Comparison of ENCODE assay signal across 14 cellular contexts in the genomic region with DNA sequence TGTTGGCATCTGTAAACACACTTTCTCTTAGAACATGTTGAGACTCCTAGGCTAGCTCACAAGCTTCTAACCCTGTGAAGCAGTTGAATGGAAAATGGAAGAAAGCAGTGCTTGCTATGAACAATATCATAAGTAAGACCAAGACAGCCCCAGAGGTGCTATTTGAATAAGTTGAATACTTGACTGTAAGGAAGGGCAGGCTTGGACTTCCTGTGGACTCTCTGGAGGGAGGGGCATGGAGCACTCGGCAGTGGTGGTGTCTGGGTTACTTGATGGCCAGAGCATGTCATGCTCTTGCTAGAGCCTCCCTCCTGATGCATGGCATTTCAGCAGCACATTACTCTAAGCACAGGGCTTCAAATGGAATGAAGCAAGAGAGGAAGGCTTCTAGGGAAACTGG.
DNase-seq lines count a peak whose midpoint lies in the region; ATAC-seq and TF ChIP-seq lines count a peak whose summit lies in the region.
"Had no signal": no experiment of that assay in that cellular context is flagged by ENCODE, and none has a peak within 500 bp of the region (broad histone marks: within the 10 kb centered on the region; RNA-seq: fewer than 3 reads in every experiment).

No MANE protein-coding gene starts in this region.

- H3K36me3 Mint-ChIP-seq in CD4-positive, alpha-beta T cell (ENCODE audit: low read depth), result peaks cover 68% of the 10 kb centered on the region
- H3K36me3 Mint-ChIP-seq in GM23338 (ENCODE audit: low read depth), result peaks cover 74% of the 10 kb centered on the region
- no peaks in the 10 kb centered on the region for H3K36me3 Mint-ChIP-seq in natural killer cell

- peaks cover 46% of the 10 kb centered on the region for H3K4me1 ChIP-seq in GM23338 (ENCODE audit: insufficient read depth)
- H3K4me1 ChIP-seq: right lobe of liver had no signal

- H3K36me3 ChIP-seq in GM23338 (ENCODE audit: insufficient read depth), result peaks cover 5% of the 10 kb centered on the region
- H3K36me3 ChIP-seq: right lobe of liver had no signal

- H3K4me3 ChIP-seq in GM23338, result no peak overlapping the region
- H3K4me3 ChIP-seq: right lobe of liver had no signal

- H3K4me2 ChIP-seq in GM23338, result peak overlapping the region; percentile 4; the same call in 1 of the 2 replicates

- H3K27ac ChIP-seq in CD4-positive, alpha-beta T cell (ENCODE audit: low read depth, low read length), result no peak overlapping the region
- H3K27ac ChIP-seq in GM23338 (ENCODE audit: low read depth) (0 out of 2 replicates have a peak overlapping the region, but pooled peaks have one; percentile 36), angular gyrus (ENCODE audit: low read depth, low read length) (peak overlapping the region; percentile 2)
- H3K27ac ChIP-seq: right lobe of liver had no signal

- peak overlapping the region; percentile 46 for H3K4me3 Mint-ChIP-seq in CD4-positive, alpha-beta T cell
- no peak overlapping the region for H3K4me3 Mint-ChIP-seq in GM23338
- no peak overlapping the region for H3K4me3 Mint-ChIP-seq in natural killer cell

- H3K9me2 ChIP-seq in GM23338 (ENCODE audit: insufficient read depth), result peaks cover 14% of the 10 kb centered on the region

- H3K79me2 ChIP-seq in GM23338 (replicated peaks; ENCODE audit: insufficient read depth), result peaks cover 91% of the 10 kb centered on the region

- no peak for DNase-seq in CD4-positive, alpha-beta T cell
- DNase-seq in GM23338 (ENCODE audit: low spot score), result no peak
- no peak for DNase-seq in natural killer cell
- DNase-seq in SHP77 (lab: John Stamatoyannopoulos, UW), result no peak
- DNase-seq in COLO668 (lab: John Stamatoyannopoulos, UW; ENCODE audit: unreplicated experiment), result no peak
- DNase-seq in HuH-7 (ENCODE audit: low spot score), result no peak
- DNase-seq: DMS153, mesenchymal stem cell, NCI-H146, nucleus accumbens, right lobe of liver had no signal

- no peak for TF ChIP-seq CTCF in CD4-positive, alpha-beta T cell (IDR thresholded peaks at IDR 0.05)
- TF ChIP-seq CTCF in GM23338 (conservative IDR thresholded peaks at IDR 0.05; ENCODE audit: low read depth in 2 of 2) (no peak), natural killer cell (IDR thresholded peaks at IDR 0.05) (no peak)

- CTCF ChIA-PET in CD4-positive, alpha-beta T cell (lab: Charles Lee), result interaction anchor here (0.9 to 1.6 kb wide), 3 partner anchors 9 to 209 kb away, joined by 3 to 5 read pairs (median 3); no protein-coding TSS in a partner anchor

- no peaks in the 10 kb centered on the region; the same call in 1 of the 2 replicates for H4K20me1 ChIP-seq in GM23338 (replicated peaks; ENCODE audit: insufficient read depth)

- H3F3A ChIP-seq in GM23338 (replicated peaks; ENCODE audit: low read depth), result peaks cover 9% of the 10 kb centered on the region; the same call in 1 of the 2 replicates

- H2AFZ ChIP-seq in GM23338, result no peak overlapping the region

- POLR2A ChIA-PET in CD4-positive, alpha-beta T cell (lab: Charles Lee), result interaction anchor here (1.2 kb wide), 1 partner anchor 65 kb away, joined by 3 read pairs; no protein-coding TSS in a partner anchor

- H3K27me3 Mint-ChIP-seq in CD4-positive, alpha-beta T cell, result no peaks in the 10 kb centered on the region
- H3K27me3 Mint-ChIP-seq in GM23338 (ENCODE audit: insufficient read depth, low read depth, poor library complexity) (peaks cover 7% of the 10 kb centered on the region), natural killer cell (ENCODE audit: low read depth in 2 of 2) (no peaks in the 10 kb centered on the region)

- no peaks in the 10 kb centered on the region for H3K9me3 Mint-ChIP-seq in CD4-positive, alpha-beta T cell
- H3K9me3 Mint-ChIP-seq in GM23338, result peaks cover 5% of the 10 kb centered on the region; the same call in 1 of the 3 replicates
- H3K9me3 Mint-ChIP-seq in natural killer cell, result no peaks in the 10 kb centered on the region

- no peak for ATAC-seq in CD4-positive, alpha-beta T cell (ENCODE audit: poor library complexity)
- ATAC-seq in GM23338 (no peak), natural killer cell (no peak), HG03520 (IDR thresholded peaks at IDR 0.05; ENCODE audit: unreplicated experiment) (no peak)
- ATAC-seq: esophagus mucosa had no signal

- H3K27me3 ChIP-seq in CD4-positive, alpha-beta T cell (ENCODE audit: control insufficient read depth, insufficient read depth, low read length), result no peaks in the 10 kb centered on the region
- H3K27me3 ChIP-seq in GM23338 (ENCODE audit: insufficient read depth), result no peaks in the 10 kb centered on the region
- H3K27me3 ChIP-seq: right lobe of liver had no signal

- H3K9me3 ChIP-seq in CD4-positive, alpha-beta T cell (ENCODE audit: control insufficient read depth, low read length), result no peaks in the 10 kb centered on the region
- H3K9me3 ChIP-seq: right lobe of liver had no signal

- peak overlapping the region; percentile 91 for H3K27ac Mint-ChIP-seq in CD4-positive, alpha-beta T cell
- H3K27ac Mint-ChIP-seq in GM23338, result no peak overlapping the region
- H3K27ac Mint-ChIP-seq in natural killer cell, result peak overlapping the region; percentile 57 to 71

- intact Hi-C loops in CD4-positive, alpha-beta T cell (cut with DNase I, micrococcal nuclease), result no loop called here
- intact Hi-C loops in natural killer cell (cut with micrococcal nuclease), result loop anchor here (10.0 kb wide), 1 partner anchor 71 kb away; no protein-coding TSS in a partner anchor

- peaks cover 71% of the 10 kb centered on the region for H3K4me1 Mint-ChIP-seq in CD4-positive, alpha-beta T cell (ENCODE audit: low read depth)
- H3K4me1 Mint-ChIP-seq in GM23338 (peaks cover 53% of the 10 kb centered on the region), natural killer cell (peaks cover 66 to 68% of the 10 kb centered on the region in 2 donors)

TF ChIP-seq in GM23338, 12 proteins besides CTCF, POLR2A, EP300 and RAD21:
- TF ChIP-seq NANOG (IDR thresholded peaks at IDR 0.05; ENCODE audit: borderline replicate concordance) (no peak), EZH2phosphoT487 (IDR thresholded peaks at IDR 0.05; ENCODE audit: unreplicated experiment) (no peak), ZNF331 (CRISPR knock-in tag; IDR thresholded peaks at IDR 0.05; ENCODE audit: low read depth) (no peak), JUNB (IDR thresholded peaks at IDR 0.05; ENCODE audit: unreplicated experiment) (no peak), POLR2AphosphoS5 (IDR thresholded peaks at IDR 0.05; ENCODE audit: low read depth) (no peak), CREB1 (CRISPR knock-in tag; IDR thresholded peaks at IDR 0.05; ENCODE audit: low read depth) (no peak), ZNF114 (CRISPR knock-in tag; IDR thresholded peaks at IDR 0.05) (no peak)
